In the genomic region with DNA sequence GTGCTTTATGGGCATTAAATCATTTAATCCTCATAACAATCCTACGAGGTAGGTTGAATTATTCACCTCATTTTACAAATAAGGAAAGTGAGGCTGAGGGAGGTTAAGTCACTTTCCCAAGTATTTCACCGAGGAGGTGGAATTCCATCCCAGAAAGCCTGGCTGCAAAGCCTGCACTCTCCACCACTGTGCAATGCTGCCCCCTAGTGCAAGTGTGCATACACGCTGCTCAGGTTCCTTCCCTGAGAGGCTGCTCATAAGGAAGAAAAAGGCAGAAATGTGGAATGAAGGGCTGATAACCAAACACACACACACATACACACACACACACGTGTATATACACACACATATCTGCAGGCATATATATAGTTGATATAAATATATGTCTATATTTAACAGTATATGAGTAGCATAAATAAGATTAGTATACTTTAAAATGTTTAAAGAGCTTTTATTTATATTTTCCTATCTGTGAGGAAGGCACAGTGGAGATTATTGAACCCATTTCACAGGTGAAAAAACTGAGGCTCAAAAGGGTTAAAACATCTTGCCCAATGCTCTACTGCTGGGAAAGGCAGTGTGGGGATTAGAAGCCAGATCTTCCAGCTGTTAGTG, we compare ENCODE assay signal across 8 cellular contexts.
DNase-seq lines count a peak whose midpoint lies in the region; ATAC-seq and TF ChIP-seq lines count a peak whose summit lies in the region.

No MANE protein-coding gene starts in this region.

- 1 to 3% methylated on average over 4 of the region's 4 CpGs for WGBS in body of pancreas, 2 donors

- no peak for TF ChIP-seq POLR2A in body of pancreas (IDR thresholded peaks at IDR 0.05)

- in situ Hi-C loops in Caki2 (cut with HindIII; ENCODE audit: low pct_unique_long_range_greater_than_20kb, low sequenced_read_pairs): no loop called here

- H3K9me3 ChIP-seq in body of pancreas: no peaks in the 10 kb centered on the region

- H3K4me3 ChIP-seq in body of pancreas: no peak overlapping the region

- no peak overlapping the region for H3K27ac ChIP-seq in body of pancreas
- no peak overlapping the region for H3K27ac ChIP-seq in substantia nigra (ENCODE audit: low read depth, low read length, poor library complexity, severe bottlenecking)

- no peaks in the 10 kb centered on the region for H3K36me3 ChIP-seq in body of pancreas (replicated peaks in 1 of 2; ENCODE audit: insufficient read depth in 1 of 2, low read depth in 2 of 2)

- no peaks in the 10 kb centered on the region for H3K4me1 ChIP-seq in body of pancreas

- ATAC-seq in GM18517 (IDR thresholded peaks at IDR 0.05; ENCODE audit: unreplicated experiment) (peak; percentile 56), HG03280 (IDR thresholded peaks at IDR 0.05; ENCODE audit: unreplicated experiment) (peak; percentile 79), body of pancreas (peak; percentile 83)

- intact Hi-C loops in body of pancreas (cut with DNase I): no loop called here

- peak; percentile 61 to 88 (median 80) for TF ChIP-seq CTCF in body of pancreas (IDR thresholded peaks at IDR 0.05)

- DNase-seq in Caki2 (ENCODE audit: low read depth) (peak; percentile 32), NCI-H526 treated with DMSO at 0.1 percent for 48 hours (lab: John Stamatoyannopoulos, UW) (peak; percentile 39), body of pancreas (peak; percentile 68 to 77 (median 74)), iris pigment epithelial cell (ENCODE audit: low read depth) (peak; percentile 61), substantia nigra (lab: John Stamatoyannopoulos, UW) (peak in 43 of 49 donors; percentile 2 to 75 (median 38))
- no peak for DNase-seq in activated T-cell treated with anti-CD3 and anti-CD28 coated beads, Interleukin-2, amount 50 U/mL, for 1 hour

- peaks cover 0 to 3% of the 10 kb centered on the region in 2 donors for H3K27me3 ChIP-seq in body of pancreas
